ENCODE assay signal across 18 cellular contexts in the genomic region with DNA sequence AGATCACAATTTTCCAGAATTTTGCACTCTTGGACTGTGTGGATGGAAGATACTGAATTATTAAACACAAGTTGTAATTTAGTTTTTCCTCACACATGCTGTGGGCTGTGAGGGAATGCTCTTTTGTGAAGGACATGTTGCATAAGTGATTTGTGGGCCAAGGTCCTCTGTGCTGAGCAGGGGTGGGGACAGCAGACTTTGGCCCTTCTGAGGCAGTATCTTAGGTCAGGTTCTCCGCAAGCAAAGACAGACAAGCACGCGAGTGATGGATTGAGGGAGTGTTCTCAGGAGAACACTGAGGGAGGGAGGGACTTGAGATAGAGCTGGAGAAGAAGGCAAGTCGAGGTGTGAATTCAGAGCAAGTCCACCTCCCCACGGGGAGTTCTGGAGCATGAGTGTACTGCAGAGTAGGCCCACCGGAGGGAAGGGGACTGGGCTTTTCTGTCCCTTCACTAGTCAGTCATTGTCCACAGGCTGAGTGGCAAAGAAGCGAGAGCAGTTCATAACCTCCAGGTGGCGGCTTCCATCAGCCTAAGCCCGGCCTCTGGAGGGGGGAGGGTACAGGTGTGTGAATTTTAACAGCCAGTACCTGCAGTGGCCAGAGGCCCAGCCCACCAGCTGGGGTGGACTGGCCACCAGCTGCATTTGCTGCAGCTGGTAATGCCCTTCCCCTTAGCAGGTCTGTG. TPM values are rescaled to one million over a fixed set of nuclear protein-coding genes. Genes with fewer than 3 reads are reported as not detected.
DNase-seq lines count a peak whose midpoint lies in the region; ATAC-seq and TF ChIP-seq lines count a peak whose summit lies in the region.
"Had no signal": no experiment of that assay in that cellular context is flagged by ENCODE, and none has a peak within 500 bp of the region (broad histone marks: within the 10 kb centered on the region; RNA-seq: fewer than 3 reads in every experiment).

No MANE protein-coding gene starts in this region.

- TF ChIP-seq POLR2A in uterus (IDR thresholded peaks at IDR 0.05) = no peak

- H3K27me3 Mint-ChIP-seq in nephron progenitor cell (ENCODE audit: low read depth, poor library complexity) = peaks cover 3% of the 10 kb centered on the region
- H3K27me3 Mint-ChIP-seq in type B pancreatic cell = no peaks in the 10 kb centered on the region
- H3K27me3 Mint-ChIP-seq: activated naive CD4-positive, alpha-beta T cell treated with anti-CD3 and anti-CD28 coated beads, Interleukin-2, amount 50 U/mL, for 24 hours; stimulated activated naive CD8-positive, alpha-beta T cell treated with anti-CD3 and anti-CD28 coated beads, Interleukin-15, Interleukin-2, amounts not matched to agents 100 ng/mL and 50 ng/mL, for 24 hours had no signal

- H3K4me3 Mint-ChIP-seq in nephron progenitor cell (no peak overlapping the region), type B pancreatic cell (no peak overlapping the region)
- H3K4me3 Mint-ChIP-seq: activated naive CD4-positive, alpha-beta T cell treated with anti-CD3 and anti-CD28 coated beads, Interleukin-2, amount 50 U/mL, for 24 hours; immature natural killer cell; stimulated activated naive CD8-positive, alpha-beta T cell treated with anti-CD3 and anti-CD28 coated beads, Interleukin-15, Interleukin-2, amounts not matched to agents 100 ng/mL and 50 ng/mL, for 24 hours had no signal

- H3K27me3 ChIP-seq in heart right ventricle (no peaks in the 10 kb centered on the region), uterus (no peaks in the 10 kb centered on the region)
- H3K27me3 ChIP-seq: SJSA1, spleen had no signal

- H3K4me3 ChIP-seq in heart right ventricle (no peak overlapping the region), uterus (no peak overlapping the region)
- H3K4me3 ChIP-seq: SJSA1, spleen had no signal

- H3K27ac Mint-ChIP-seq in nephron progenitor cell (peak overlapping the region; percentile 94), type B pancreatic cell (no peak overlapping the region)
- H3K27ac Mint-ChIP-seq: activated naive CD4-positive, alpha-beta T cell treated with anti-CD3 and anti-CD28 coated beads, Interleukin-2, amount 50 U/mL, for 24 hours; immature natural killer cell; stimulated activated naive CD8-positive, alpha-beta T cell treated with anti-CD3 and anti-CD28 coated beads, Interleukin-15, Interleukin-2, amounts not matched to agents 100 ng/mL and 50 ng/mL, for 24 hours had no signal

- peaks cover 88% of the 10 kb centered on the region for H3K36me3 Mint-ChIP-seq in nephron progenitor cell (ENCODE audit: low read depth)
- H3K36me3 Mint-ChIP-seq in type B pancreatic cell = peaks cover 38% of the 10 kb centered on the region
- H3K36me3 Mint-ChIP-seq: immature natural killer cell had no signal

- 76 to 89% methylated on average over 9 of the region's 9 CpGs for WGBS in heart right ventricle, 2 donors

- intact Hi-C loops in heart right ventricle (cut with DNase I) = loop anchor here in 5 of 10 donors (1.0 to 10.0 kb wide), 3 partner anchors 62 to 68 kb away; no protein-coding TSS in a partner anchor
- intact Hi-C loops in uterus (cut with DNase I; ENCODE audit: low total_unique reads) = no loop called here

- H3K36me3 ChIP-seq in heart right ventricle = peaks cover 0 to 31% (median 0%) of the 10 kb centered on the region in 9 donors
- H3K36me3 ChIP-seq in uterus = no peaks in the 10 kb centered on the region
- H3K36me3 ChIP-seq: SJSA1, spleen had no signal

- peaks cover 0 to 35% (median 21%) of the 10 kb centered on the region in 9 donors for H3K4me1 ChIP-seq in heart right ventricle
- no peaks in the 10 kb centered on the region for H3K4me1 ChIP-seq in uterus
- H3K4me1 ChIP-seq: SJSA1 had no signal

- no peaks in the 10 kb centered on the region for H3K9me3 ChIP-seq in heart right ventricle
- H3K9me3 ChIP-seq in uterus = no peaks in the 10 kb centered on the region
- H3K9me3 ChIP-seq: SJSA1, spleen had no signal

- H3K27ac ChIP-seq in heart right ventricle (peak overlapping the region in 6 of 10 donors; percentile 3 to 85 (median 79)), uterus (no peak overlapping the region)
- H3K27ac ChIP-seq: SJSA1, spleen had no signal

- peak; percentile 33 for DNase-seq in ELF-1 (ENCODE audit: low read depth, low spot score)
- DNase-seq in NCI-H146 treated with DMSO at 0.1 percent for 48 hours (lab: John Stamatoyannopoulos, UW; ENCODE audit: unreplicated experiment) = peak; percentile 84
- DNase-seq in heart right ventricle = no peak
- DNase-seq in nephron progenitor cell = no peak
- no peak for DNase-seq in COR-L47 (lab: John Stamatoyannopoulos, UW)
- DNase-seq in type B pancreatic cell (ENCODE audit: extremely low spot score, unreplicated experiment) = no peak
- DNase-seq in uterus = no peak
- DNase-seq: activated CD4-positive, alpha-beta T cell treated with anti-CD3 and anti-CD28 coated beads for 48 hours; activated T-cell treated with anti-CD3 and anti-CD28 coated beads for 4 hours; immature natural killer cell; KBM-7; NCI-H1092; spleen; T-helper 9 cell had no signal

- TF ChIP-seq CTCF in heart right ventricle (IDR thresholded peaks at IDR 0.05) (no peak), nephron progenitor cell (IDR thresholded peaks at IDR 0.05) (no peak), type B pancreatic cell (conservative IDR thresholded peaks at IDR 0.05) (no peak), uterus (IDR thresholded peaks at IDR 0.05) (no peak)

- peaks cover 33% of the 10 kb centered on the region for H3K4me1 Mint-ChIP-seq in nephron progenitor cell
- peaks cover 12% of the 10 kb centered on the region for H3K4me1 Mint-ChIP-seq in type B pancreatic cell (ENCODE audit: unreplicated experiment)

- H3K9me3 Mint-ChIP-seq in nephron progenitor cell = peaks cover 25% of the 10 kb centered on the region
- peaks cover 3% of the 10 kb centered on the region for H3K9me3 Mint-ChIP-seq in type B pancreatic cell
- H3K9me3 Mint-ChIP-seq: stimulated activated naive CD8-positive, alpha-beta T cell treated with anti-CD3 and anti-CD28 coated beads, Interleukin-15, Interleukin-2, amounts not matched to agents 100 ng/mL and 50 ng/mL, for 24 hours had no signal

- peak in 1 of 8 donors; percentile 9 for ATAC-seq in heart right ventricle
- no peak for ATAC-seq in HG02588 (IDR thresholded peaks at IDR 0.05; ENCODE audit: unreplicated experiment)

RNA-seq across cellular contexts. Expression of gene CD101, which starts 19.1 kb away (rescaled TPM):
- 1 to 10 TPM in 6 of 10 donors, under 1 TPM in 4; 0.30 to 2.3 (median 1.1) TPM for total RNA-seq in heart right ventricle
- polyA plus RNA-seq in heart right ventricle = 1 to 10 TPM in 1 of 2 donors, under 1 TPM in 1; 0.90 to 2.0 TPM
- 1.1 and 4.4 TPM in 2 replicates for total RNA-seq in type B pancreatic cell (ENCODE audit: low replicate concordance)
- total RNA-seq in uterus = 1 to 10 TPM in 3 of 4 donors, not detected in 1; 2.1 to 4.1 (median 2.6) TPM

Comparison
In these comparisons a context has a peak if more than half of its experiments do, and no peak if none do; other contexts are left out.
1. DNase-seq: peak in ELF-1 (single experiment) and NCI-H146 treated with DMSO at 0.1 percent for 48 hours (single experiment); none in heart right ventricle (0 of 2), nephron progenitor cell (single experiment), COR-L47 (single experiment), type B pancreatic cell (single experiment) and uterus (0 of 2).
2. H3K27ac ChIP-seq: peak in heart right ventricle (6 of 10); none in uterus (0 of 2).